ENCODE assay signal across 1 cellular context in genomic region chrX:56789518-56790070, GRCh38.
TF ChIP-seq lines count a peak whose summit lies in the region.

No MANE protein-coding gene starts in this region.

TF ChIP-seq in HepG2, 621 proteins besides CTCF, POLR2A, EP300 and RAD21 (continued from another document):
- TF ChIP-seq, protein P1, sequence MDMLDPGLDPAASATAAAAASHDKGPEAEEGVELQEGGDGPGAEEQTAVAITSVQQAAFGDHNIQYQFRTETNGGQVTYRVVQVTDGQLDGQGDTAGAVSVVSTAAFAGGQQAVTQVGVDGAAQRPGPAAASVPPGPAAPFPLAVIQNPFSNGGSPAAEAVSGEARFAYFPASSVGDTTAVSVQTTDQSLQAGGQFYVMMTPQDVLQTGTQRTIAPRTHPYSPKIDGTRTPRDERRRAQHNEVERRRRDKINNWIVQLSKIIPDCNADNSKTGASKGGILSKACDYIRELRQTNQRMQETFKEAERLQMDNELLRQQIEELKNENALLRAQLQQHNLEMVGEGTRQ (IDR thresholded peaks at IDR 0.05; ENCODE audit: low read depth, low read length): no peak
- TF ChIP-seq, protein P1 (CRISPR knock-in tag; IDR thresholded peaks at IDR 0.05; ENCODE audit: borderline replicate concordance): no peak
- no peak for TF ChIP-seq ZBTB40 (IDR thresholded peaks at IDR 0.05)
- TF ChIP-seq ZBTB40 (CRISPR knock-in tag; IDR thresholded peaks at IDR 0.05): no peak
